In the genomic region with DNA sequence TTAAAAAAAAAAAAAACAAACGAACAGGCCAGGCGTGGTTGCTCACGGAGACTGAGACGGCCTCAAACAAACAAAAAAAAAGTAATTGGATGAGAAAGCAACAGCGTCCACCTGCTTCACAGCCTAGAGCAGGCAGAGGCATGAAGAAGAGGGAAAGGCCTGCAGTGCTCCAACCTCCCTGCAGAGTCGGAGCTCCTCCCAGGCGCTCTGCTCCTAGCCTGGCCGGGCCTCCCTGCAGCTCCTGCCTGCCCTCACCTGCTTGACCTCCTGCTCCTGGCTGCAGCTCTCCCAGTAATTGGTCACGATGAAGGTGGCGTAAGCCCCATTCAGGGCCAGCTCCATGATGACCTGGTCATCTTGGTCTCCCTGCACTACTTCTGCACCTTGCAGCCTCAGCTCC, we compare ENCODE assay signal across 33 cellular contexts.
"Had no signal": no experiment of that assay in that cellular context is flagged by ENCODE, and none has a peak within 500 bp of the region (broad histone marks: within the 10 kb centered on the region; RNA-seq: fewer than 3 reads in every experiment).

No MANE protein-coding gene starts in this region.

- H3K27me3 Mint-ChIP-seq: activated B cell treated with CpG ODN at 0.5 μM for 24 hours; activated CD4-positive, alpha-beta memory T cell treated with anti-CD3 and anti-CD28 coated beads for 36 hours; activated naive CD4-positive, alpha-beta T cell treated with anti-CD3 and anti-CD28 coated beads, Interleukin-2, amount 50 U/mL, for 24 hours; activated naive CD8-positive, alpha-beta T cell treated with anti-CD3 and anti-CD28 coated beads, Interleukin-2, amount 10 ng/mL, durations not matched to agents 7 days and 5 days; activated T-helper 17 cell treated with anti-CD3 and anti-CD28 coated beads, Interleukin-2, amount 50 U/mL, for 72 hours had no signal

- H3K4me2 ChIP-seq: PC-9 had no signal

- H2AFZ ChIP-seq: PC-9 had no signal

- H3K9me3 ChIP-seq: ascending aorta had no signal

- H3K27ac Mint-ChIP-seq: activated B cell treated with CpG ODN at 0.5 μM for 24 hours; activated CD4-positive, alpha-beta memory T cell treated with anti-CD3 and anti-CD28 coated beads for 36 hours; activated naive CD4-positive, alpha-beta T cell treated with anti-CD3 and anti-CD28 coated beads, Interleukin-2, amount 50 U/mL, for 24 hours; activated naive CD8-positive, alpha-beta T cell treated with anti-CD3 and anti-CD28 coated beads, Interleukin-2, amount 10 ng/mL, durations not matched to agents 7 days and 5 days; activated T-cell treated with anti-CD3 and anti-CD28 coated beads, Interleukin-2, amount 50 U/mL, for 72 hours; activated T-helper 17 cell treated with anti-CD3 and anti-CD28 coated beads, Interleukin-2, amount 50 U/mL, for 72 hours had no signal

- H3K4me3 Mint-ChIP-seq: activated B cell treated with CpG ODN at 0.5 μM for 24 hours; activated CD4-positive, alpha-beta memory T cell treated with anti-CD3 and anti-CD28 coated beads for 36 hours; activated naive CD4-positive, alpha-beta T cell treated with anti-CD3 and anti-CD28 coated beads, Interleukin-2, amount 50 U/mL, for 24 hours; activated naive CD8-positive, alpha-beta T cell treated with anti-CD3 and anti-CD28 coated beads, Interleukin-2, amount 10 ng/mL, durations not matched to agents 7 days and 5 days; activated T-cell treated with anti-CD3 and anti-CD28 coated beads, Interleukin-2, amount 50 U/mL, for 72 hours; activated T-helper 17 cell treated with anti-CD3 and anti-CD28 coated beads, Interleukin-2, amount 50 U/mL, for 72 hours had no signal

- DNase-seq: activated B cell treated with CpG ODN at 0.5 μM for 24 hours; activated CD4-positive, alpha-beta memory T cell treated with anti-CD3 and anti-CD28 coated beads for 36 hours; activated CD4-positive, alpha-beta T cell treated with anti-CD3 and anti-CD28 coated beads for 4 hours; activated CD4-positive, alpha-beta T cell treated with anti-CD3 and anti-CD28 coated beads, Interleukin-2, amount 50 U/mL, for 1 hour; activated CD4-positive, CD25-positive, alpha-beta regulatory T cell treated with anti-CD3 and anti-CD28 coated beads, Interleukin-2, amount 50 U/mL, for 72 hours; activated CD8-positive, alpha-beta memory T cell treated with anti-CD3 and anti-CD28 coated beads, Interleukin-2, amount 50 U/mL, for 4 hours; activated effector memory CD4-positive, alpha-beta T cell treated with anti-CD3 and anti-CD28 coated beads, Interleukin-2, amount 50 U/mL, for 16 hours; activated naive CD4-positive, alpha-beta T cell treated with Interleukin-2 at 50 U/mL for 16 hours; activated naive CD8-positive, alpha-beta T cell treated with anti-CD3 and anti-CD28 coated beads, Interleukin-2, amount 10 ng/mL, durations not matched to agents 7 days and 5 days; activated T-cell treated with anti-CD3 and anti-CD28 coated beads, Interleukin-2, amount 50 U/mL, for 72 hours; amygdala; Kasumi-1; MM.1S; MV-4-11; NCI-H1092; NCI-H1436 treated with DMSO at 0.1 percent for 48 hours; NCI-H1930; NCI-H2081 treated with DMSO at 0.1 percent for 48 hours; NCI-H510A; NCI-H526; NCI-H748 treated with DMSO at 0.1 percent for 48 hours; NK-92 treated with Interleukin-12 subunit alpha and Interleukin-12 subunit beta, amount 100 ng/mL, for 24 hours; PC-9; Right ventricle myocardium superior; SW 1271; T-helper 1 cell; T-helper 2 cell; T-helper 9 cell had no signal

- H3K9me3 Mint-ChIP-seq: activated B cell treated with CpG ODN at 0.5 μM for 24 hours; activated CD4-positive, alpha-beta memory T cell treated with anti-CD3 and anti-CD28 coated beads for 36 hours; activated naive CD4-positive, alpha-beta T cell treated with anti-CD3 and anti-CD28 coated beads, Interleukin-2, amount 50 U/mL, for 24 hours; activated naive CD8-positive, alpha-beta T cell treated with anti-CD3 and anti-CD28 coated beads, Interleukin-2, amount 10 ng/mL, durations not matched to agents 7 days and 5 days; activated T-cell treated with anti-CD3 and anti-CD28 coated beads, Interleukin-2, amount 50 U/mL, for 72 hours; activated T-helper 17 cell treated with anti-CD3 and anti-CD28 coated beads, Interleukin-2, amount 50 U/mL, for 72 hours had no signal

- ATAC-seq: activated T-cell treated with anti-CD3 and anti-CD28 coated beads, Interleukin-2, amount 50 U/mL, for 72 hours; activated T-helper 17 cell treated with anti-CD3 and anti-CD28 coated beads, Interleukin-2, amount 50 U/mL, for 72 hours had no signal

- H3K27ac ChIP-seq: ascending aorta, cardiac muscle cell, PC-9, VCaP had no signal

- H3K27me3 ChIP-seq: ascending aorta, cardiac muscle cell had no signal
